In the genomic region with DNA sequence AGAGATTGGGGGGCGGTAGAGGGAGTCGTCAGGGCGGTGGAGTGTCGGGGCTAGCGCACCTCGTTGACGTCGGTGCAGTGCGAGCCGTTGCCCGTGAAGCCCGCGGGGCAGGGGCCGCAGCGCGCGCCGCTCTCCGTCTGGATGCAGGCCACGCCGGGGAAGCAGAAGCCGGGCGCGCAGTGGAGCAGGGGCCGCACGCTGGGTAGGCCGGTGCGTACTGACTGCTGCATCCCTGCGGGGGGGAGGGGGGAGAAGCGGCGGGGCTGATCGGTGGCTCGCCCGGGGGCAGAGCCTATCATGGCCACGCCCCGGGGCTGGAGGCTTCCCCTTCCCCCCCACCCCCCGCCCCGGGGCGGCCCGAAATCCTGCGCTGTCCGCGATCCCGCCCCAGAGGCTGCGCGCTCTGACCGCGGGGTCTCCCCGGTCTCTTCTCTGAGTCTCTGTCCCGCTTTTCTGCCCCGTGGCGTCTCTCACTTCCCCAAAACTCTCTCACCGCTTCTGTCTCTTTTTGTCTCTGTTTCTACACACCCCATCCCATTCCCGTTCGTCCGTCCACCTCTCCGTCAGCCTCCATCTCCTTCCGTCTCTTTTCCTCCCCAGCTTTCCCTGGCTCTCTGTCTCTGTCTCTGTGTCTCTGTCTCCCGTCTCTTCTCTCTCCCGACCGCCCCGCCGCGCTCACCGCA, we compare ENCODE assay signal across 8 cellular contexts. TPM values are rescaled to one million over a fixed set of nuclear protein-coding genes. Genes with fewer than 3 reads are reported as not detected.
DNase-seq lines count a peak whose midpoint lies in the region; ATAC-seq, FAIRE-seq and TF ChIP-seq lines count a peak whose summit lies in the region.

No MANE protein-coding gene starts in this region.

- H3K27ac ChIP-seq in gastroesophageal sphincter, result no peak overlapping the region

- no peaks in the 10 kb centered on the region for H3K36me3 ChIP-seq in Caco-2 (ENCODE audit: control insufficient read depth, insufficient read depth, low read length)
- H3K36me3 ChIP-seq in gastroesophageal sphincter, result no peaks in the 10 kb centered on the region

- no peak for ATAC-seq in natural killer cell treated with Interleukin-12 subunit alpha and Interleukin-12 subunit beta and Interleukin-15 and Interleukin-18, amount 100 ng/mL, for 72 hours
- ATAC-seq in GM18909 (IDR thresholded peaks at IDR 0.05; ENCODE audit: poor library complexity, unreplicated experiment) (no peak), gastroesophageal sphincter (no peak)

- intact Hi-C loops in Caco-2 (cut with micrococcal nuclease; ENCODE audit: unreplicated experiment), result no loop called here

- H3K27me3 ChIP-seq in Caco-2 (replicated peaks; ENCODE audit: control insufficient read depth, insufficient read depth, low read length) (peaks cover 2% of the 10 kb centered on the region), gastroesophageal sphincter (peaks cover 98% of the 10 kb centered on the region)

- H3K36me3 Mint-ChIP-seq in Caco-2 (ENCODE audit: insufficient read depth, unreplicated experiment) (no peaks in the 10 kb centered on the region), chondrocyte (ENCODE audit: low read depth) (peaks cover 3% of the 10 kb centered on the region)
- H3K36me3 Mint-ChIP-seq in natural killer cell treated with Interleukin-12 subunit alpha and Interleukin-12 subunit beta and Interleukin-15 and Interleukin-18, amount 100 ng/mL, for 72 hours, result no peaks in the 10 kb centered on the region

- POLR2A ChIA-PET in Caco-2 (lab: Charles Lee), result no interaction called here

- TF ChIP-seq CTCF in Caco-2 (IDR thresholded peaks at IDR 0.05; ENCODE audit: insufficient read depth in 1 of 2, low read depth in 1 of 2, low read length in 1 of 2, severe bottlenecking in 1 of 2, unreplicated experiment in 1 of 2), result no peak
- no peak for TF ChIP-seq CTCF in chondrocyte (IDR thresholded peaks at IDR 0.05)
- TF ChIP-seq CTCF in GM10266 (IDR thresholded peaks at IDR 0.05; ENCODE audit: control insufficient read depth, insufficient read depth, low read depth, missing control alignments), result no peak
- no peak for TF ChIP-seq CTCF in gastroesophageal sphincter (IDR thresholded peaks at IDR 0.05)

- CTCF ChIA-PET in Caco-2 (lab: Charles Lee), result no interaction called here

- peak overlapping the region; percentile 73 for H3K4me3 Mint-ChIP-seq in Caco-2 (ENCODE audit: unreplicated experiment)
- peak overlapping the region; percentile 72 for H3K4me3 Mint-ChIP-seq in chondrocyte (ENCODE audit: unreplicated experiment)
- H3K4me3 Mint-ChIP-seq in natural killer cell treated with Interleukin-12 subunit alpha and Interleukin-12 subunit beta and Interleukin-15 and Interleukin-18, amount 100 ng/mL, for 72 hours, result peak overlapping the region; percentile 66

- WGBS in gastroesophageal sphincter (ENCODE audit: low coverage in 1 of 2), 2 donors, result 2 to 3% methylated on average over 13 to 21 of the region's 65 CpGs

- H3K9me3 ChIP-seq in Caco-2 (no peaks in the 10 kb centered on the region), gastroesophageal sphincter (no peaks in the 10 kb centered on the region)

- TF ChIP-seq POLR2A in GM12892 (IDR thresholded peaks at IDR 0.05; ENCODE audit: low read depth, low read length) (no peak), gastroesophageal sphincter (IDR thresholded peaks at IDR 0.05) (no peak)

- BruUV-seq in Caco-2 (replicated peaks; lab: Mats Ljungman, UMichigan), result no TSS peak

- FAIRE-seq in GM12892 (lab: Jason Lieb, UNC), result no peak

- TF ChIP-seq EP300 in gastroesophageal sphincter (IDR thresholded peaks at IDR 0.05), result no peak

- H3K4me1 Mint-ChIP-seq in Caco-2 (ENCODE audit: low read depth, unreplicated experiment) (peaks cover 15% of the 10 kb centered on the region), chondrocyte (ENCODE audit: low read depth) (peaks cover 26% of the 10 kb centered on the region)
- H3K4me1 Mint-ChIP-seq in natural killer cell treated with Interleukin-12 subunit alpha and Interleukin-12 subunit beta and Interleukin-15 and Interleukin-18, amount 100 ng/mL, for 72 hours (ENCODE audit: low read depth in 2 of 2), result peaks cover 16 to 31% of the 10 kb centered on the region in 2 donors

- H3K27ac Mint-ChIP-seq in Caco-2 (ENCODE audit: unreplicated experiment), result no peak overlapping the region
- H3K27ac Mint-ChIP-seq in chondrocyte (ENCODE audit: unreplicated experiment), result no peak overlapping the region
- no peak overlapping the region for H3K27ac Mint-ChIP-seq in natural killer cell treated with Interleukin-12 subunit alpha and Interleukin-12 subunit beta and Interleukin-15 and Interleukin-18, amount 100 ng/mL, for 72 hours

- H3K9me3 Mint-ChIP-seq in Caco-2 (ENCODE audit: unreplicated experiment) (no peaks in the 10 kb centered on the region), chondrocyte (ENCODE audit: low read depth) (no peaks in the 10 kb centered on the region)
- no peaks in the 10 kb centered on the region for H3K9me3 Mint-ChIP-seq in natural killer cell treated with Interleukin-12 subunit alpha and Interleukin-12 subunit beta and Interleukin-15 and Interleukin-18, amount 100 ng/mL, for 72 hours

- H3K27me3 Mint-ChIP-seq in Caco-2 (ENCODE audit: insufficient read depth, unreplicated experiment), result peaks cover 21% of the 10 kb centered on the region
- peaks cover 50% of the 10 kb centered on the region for H3K27me3 Mint-ChIP-seq in chondrocyte (ENCODE audit: low read depth)
- peaks cover 35 to 48% of the 10 kb centered on the region in 2 donors for H3K27me3 Mint-ChIP-seq in natural killer cell treated with Interleukin-12 subunit alpha and Interleukin-12 subunit beta and Interleukin-15 and Interleukin-18, amount 100 ng/mL, for 72 hours

- H3K4me1 ChIP-seq in Caco-2, result peaks cover 9% of the 10 kb centered on the region; the same call in 1 of the 2 replicates
- H3K4me1 ChIP-seq in gastroesophageal sphincter, result peaks cover 0 to 60% (median 48%) of the 10 kb centered on the region in 3 donors

- DNase-seq in Caco-2, result peak; percentile 47
- peak; percentile 5 for DNase-seq in NCI-H2227 treated with DMSO at 0.1 percent for 48 hours (lab: John Stamatoyannopoulos, UW)
- DNase-seq in chondrocyte (ENCODE audit: low spot score), result no peak
- no peak for DNase-seq in natural killer cell treated with Interleukin-12 subunit alpha and Interleukin-12 subunit beta and Interleukin-15 and Interleukin-18, amount 100 ng/mL, for 72 hours (ENCODE audit: low spot score)
- DNase-seq in GM10266 (ENCODE audit: extremely low spot score), result no peak
- DNase-seq in GM12892 (ENCODE audit: insufficient read length), result no peak

- H3K4me3 ChIP-seq in Caco-2 (ENCODE audit: low read depth, low read length), result peak overlapping the region; percentile 25
- peak overlapping the region in 1 of 2 donors; percentile 43 for H3K4me3 ChIP-seq in gastroesophageal sphincter

RNA-seq across cellular contexts. Expression of a gene that starts 1.1 kb away (rescaled TPM):
- total RNA-seq in Caco-2 (2022) (0.14 and 0.16 TPM in 2 replicates), chondrocyte (10.6 to 17.2 TPM (median 14.5 TPM) in 3 replicates), gastroesophageal sphincter (1 to 10 TPM in 1 of 4 donors, under 1 TPM in 3; 0.40 to 4.4 (median 0.50) TPM)
- not detected for total RNA-seq in natural killer cell treated with Interleukin-12 subunit alpha and Interleukin-12 subunit beta and Interleukin-15 and Interleukin-18, amount 100 ng/mL, for 72 hours
- polyA plus RNA-seq in GM12892 (2012; ENCODE audit: missing spikeins), result not detected

RNA-seq across cellular contexts. Expression of a gene that starts 41.7 kb away (rescaled TPM):
- 93.8 and 96.6 TPM in 2 replicates for total RNA-seq in Caco-2 (2022)
- total RNA-seq in chondrocyte, result 38.6 to 45.3 TPM (median 40.4 TPM) in 3 replicates
- total RNA-seq in natural killer cell treated with Interleukin-12 subunit alpha and Interleukin-12 subunit beta and Interleukin-15 and Interleukin-18, amount 100 ng/mL, for 72 hours, result 100 to 1,000 TPM; 104 to 150 TPM
- polyA plus RNA-seq in GM12892 (2012; ENCODE audit: missing spikeins), result 12.8 TPM
- 10 to 100 TPM; 53.6 to 92.2 (median 59.9) TPM for total RNA-seq in gastroesophageal sphincter

Comparison
In these comparisons a context has a peak if more than half of its experiments do, and no peak if none do; other contexts are left out.
1. DNase-seq: peak in Caco-2 (2 of 2) and NCI-H2227 treated with DMSO at 0.1 percent for 48 hours (single experiment); none in chondrocyte (single experiment), natural killer cell treated with Interleukin-12 subunit alpha and Interleukin-12 subunit beta and Interleukin-15 and Interleukin-18, amount 100 ng/mL, for 72 hours (single experiment), GM10266 (single experiment) and GM12892 (single experiment).
2. Peak in every context shown above with its lines, with median percentiles within 50 percentile points of each other: H3K4me3 Mint-ChIP-seq.